ENCODE assay signal across 18 cellular contexts in the genomic region with DNA sequence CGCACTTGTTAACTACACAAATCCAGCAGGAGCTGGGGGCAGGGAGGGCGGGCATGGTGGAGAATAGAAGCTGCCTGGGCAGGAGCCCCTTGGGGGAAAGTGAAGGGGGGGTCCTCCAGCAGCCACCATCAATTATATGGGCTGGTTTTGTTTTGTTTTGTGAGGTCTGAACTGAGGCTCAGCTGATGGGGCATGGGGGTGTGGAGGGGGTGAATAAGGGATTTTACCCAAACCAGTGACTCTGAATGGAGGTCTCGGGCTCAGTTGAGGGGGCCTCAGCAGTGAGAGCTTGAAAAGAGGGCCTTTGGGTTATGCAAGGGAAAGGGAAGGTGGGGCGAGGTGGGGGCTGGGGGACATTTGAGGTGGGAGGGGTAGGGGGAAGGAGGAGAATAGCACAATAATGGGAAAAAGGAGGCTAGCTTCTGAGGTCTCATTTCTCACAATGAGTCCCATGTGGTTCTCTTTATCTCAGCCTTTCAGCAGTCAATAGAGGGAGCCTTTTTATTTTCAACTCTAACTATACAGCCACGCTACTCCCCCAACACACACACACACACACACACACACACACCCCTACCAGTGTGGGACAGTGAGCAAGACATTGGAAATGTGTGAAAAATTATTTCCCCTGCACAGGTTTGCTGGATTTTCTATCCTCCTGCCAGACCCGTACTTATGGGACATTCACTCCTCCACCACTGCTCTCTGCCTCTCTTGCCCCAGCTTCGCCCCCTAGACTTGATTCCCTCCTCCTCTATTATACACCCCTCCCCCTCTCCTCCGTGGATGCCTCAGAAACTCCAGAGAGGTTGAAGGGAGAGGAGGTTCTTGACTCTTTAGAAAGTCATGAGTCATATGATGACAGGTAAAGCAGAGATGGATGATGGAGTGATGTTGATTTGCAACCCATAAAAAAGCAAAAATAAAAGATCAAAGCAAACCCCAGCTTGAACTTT.
A peak's percentile ranks its signal among the peaks of the same experiment; 100 is the strongest.
DNase-seq lines count a peak whose midpoint lies in the region; ATAC-seq, FAIRE-seq and TF ChIP-seq lines count a peak whose summit lies in the region.
"Had no signal": no experiment of that assay in that cellular context is flagged by ENCODE, and none has a peak within 500 bp of the region (broad histone marks: within the 10 kb centered on the region; RNA-seq: fewer than 3 reads in every experiment).

No MANE protein-coding gene starts in this region.

- H3K36me3 Mint-ChIP-seq in activated T-helper 2 cell treated with anti-CD3 and anti-CD28 coated beads, Interferon-gamma antibody, Interleukin-2, Interleukin-4, amounts not matched to agents 10 μg/mL and 5 μg/mL and 100 μg/mL, durations not matched to agents 14 hours and 24 hours and 36 hours (ENCODE audit: low read depth), result no peaks in the 10 kb centered on the region

- peak; percentile 13 for FAIRE-seq in A549 (lab: Jason Lieb, UNC)

- no peaks in the 10 kb centered on the region for H3K9me3 ChIP-seq in A549
- H3K9me3 ChIP-seq: esophagus muscularis mucosa, SJCRH30, suprapubic skin had no signal

- H3K4me3 Mint-ChIP-seq in activated T-helper 2 cell treated with anti-CD3 and anti-CD28 coated beads, Interferon-gamma antibody, Interleukin-2, Interleukin-4, amounts not matched to agents 10 μg/mL and 5 μg/mL and 100 μg/mL, durations not matched to agents 14 hours and 24 hours and 36 hours (ENCODE audit: low read depth), result no peak overlapping the region

- ATAC-seq in A549, result peak; percentile 77 to 86
- no peak for ATAC-seq in GM21717 (IDR thresholded peaks at IDR 0.05; ENCODE audit: unreplicated experiment)
- ATAC-seq: left ventricle myocardium superior had no signal

- no peak overlapping the region for H3K4me3 ChIP-seq in A549
- H3K4me3 ChIP-seq: coronary artery, esophagus muscularis mucosa, SJCRH30, suprapubic skin had no signal

- intact Hi-C loops in activated T-helper 2 cell treated with anti-CD3 and anti-CD28 coated beads, Interferon-gamma antibody, Interleukin-2, Interleukin-4, amounts not matched to agents 10 μg/mL and 5 μg/mL and 100 μg/mL, durations not matched to agents 14 hours and 24 hours and 36 hours (cut with micrococcal nuclease), result no loop called here

- H3K9me3 Mint-ChIP-seq in activated T-helper 2 cell treated with anti-CD3 and anti-CD28 coated beads, Interferon-gamma antibody, Interleukin-2, Interleukin-4, amounts not matched to agents 10 μg/mL and 5 μg/mL and 100 μg/mL, durations not matched to agents 14 hours and 24 hours and 36 hours, result no peaks in the 10 kb centered on the region

- peak overlapping the region; percentile 0 to 85; a peak in 4 of 6 replicates for H3K27ac ChIP-seq in A549
- H3K27ac ChIP-seq: coronary artery, esophagus muscularis mucosa, SJCRH30, suprapubic skin had no signal

- peaks cover 9% of the 10 kb centered on the region for H3K4me1 Mint-ChIP-seq in activated T-helper 2 cell treated with anti-CD3 and anti-CD28 coated beads, Interferon-gamma antibody, Interleukin-2, Interleukin-4, amounts not matched to agents 10 μg/mL and 5 μg/mL and 100 μg/mL, durations not matched to agents 14 hours and 24 hours and 36 hours (ENCODE audit: low read depth)

- peak; percentile 17; the same call in 1 of the 3 replicates for TF ChIP-seq CTCF in A549 (IDR thresholded peaks at IDR 0.05)

- H3K4me1 ChIP-seq in A549, result peaks cover 28% of the 10 kb centered on the region

- H3K4me2 ChIP-seq in A549, result peak overlapping the region; percentile 44

- 52% methylated on average over 6 of the region's 8 CpGs for WGBS in A549 (ENCODE audit: missing lambda C conversion rate)

- POLR2A ChIA-PET in A549 (lab: Yijun Ruan, JAX), result no interaction called here

- no peak for TF ChIP-seq POLR2A in A549 (IDR thresholded peaks at IDR 0.05; ENCODE audit: low read length)

- CTCF ChIA-PET in A549 (lab: Yijun Ruan, JAX), result interaction anchor here (0.5 to 2.4 kb wide), 9 partner anchors 11 to 202 kb away, joined by 3 to 8 read pairs (median 3); no protein-coding TSS in a partner anchor

- TF ChIP-seq EP300 in A549 (IDR thresholded peaks at IDR 0.05), result peak in 1 of 2 experiments; percentile 38; a peak in 2 of 5 replicates

- DNase-seq in A549 (ENCODE audit: low read depth in 1 of 2, low spot score in 1 of 2), result peak; percentile 38 to 62
- peak; percentile 33 for DNase-seq in HT-29 (ENCODE audit: low spot score)
- no peak for DNase-seq in activated T-helper 2 cell treated with anti-CD3 and anti-CD28 coated beads, Interferon-gamma antibody, Interleukin-2, Interleukin-4, amounts not matched to agents 10 μg/mL and 5 μg/mL and 100 μg/mL, durations not matched to agents 14 hours and 24 hours and 36 hours (ENCODE audit: low spot score)
- DNase-seq in iPS-NIHi11 (ENCODE audit: low spot score), result peak; percentile 37
- no peak for DNase-seq in COLO829 (ENCODE audit: low spot score)
- no peak for DNase-seq in AG08395 (ENCODE audit: low spot score)
- no peak for DNase-seq in glomerular visceral epithelial cell (ENCODE audit: extremely low spot score)
- DNase-seq: activated CD4-positive, alpha-beta T cell treated with anti-CD3 and anti-CD28 coated beads, Interleukin-2, amount 50 U/mL, for 4 hours; activated T-cell treated with anti-CD3 and anti-CD28 coated beads, Interleukin-2, amount 50 U/mL, for 48 hours; left ventricle myocardium superior; NCI-H1092; NCI-H2171 treated with DMSO at 0.1 percent for 48 hours; SJCRH30; T1000 had no signal

- H3K27ac Mint-ChIP-seq in activated T-helper 2 cell treated with anti-CD3 and anti-CD28 coated beads, Interferon-gamma antibody, Interleukin-2, Interleukin-4, amounts not matched to agents 10 μg/mL and 5 μg/mL and 100 μg/mL, durations not matched to agents 14 hours and 24 hours and 36 hours, result peak overlapping the region; percentile 34

- TF ChIP-seq RAD21 in A549 (conservative IDR thresholded peaks at IDR 0.05 in 1 of 2, IDR thresholded peaks at IDR 0.05 in 1 of 2), result peak in 1 of 2 experiments; percentile 38; a peak in 3 of 5 replicates

- no peaks in the 10 kb centered on the region for H3K27me3 Mint-ChIP-seq in activated T-helper 2 cell treated with anti-CD3 and anti-CD28 coated beads, Interferon-gamma antibody, Interleukin-2, Interleukin-4, amounts not matched to agents 10 μg/mL and 5 μg/mL and 100 μg/mL, durations not matched to agents 14 hours and 24 hours and 36 hours (ENCODE audit: low read depth)

TF ChIP-seq in A549, 52 proteins besides CTCF, POLR2A, EP300 and RAD21:
- peak in 1 of 2 experiments; percentile 51; a peak in 3 of 5 replicates for TF ChIP-seq JUN (IDR thresholded peaks at IDR 0.05)
- peak; percentile 52 for TF ChIP-seq GATA3 (IDR thresholded peaks at IDR 0.05; ENCODE audit: borderline replicate concordance)
- peak; percentile 45 for TF ChIP-seq JUNB (IDR thresholded peaks at IDR 0.05)
- no peak for TF ChIP-seq FOSL2 (IDR thresholded peaks at IDR 0.05)
- peak; percentile 42; the same call in 1 of the 2 replicates for TF ChIP-seq FOSL2 (CRISPR knock-in tag; IDR thresholded peaks at IDR 0.05)
- no peak for TF ChIP-seq FOSB (CRISPR knock-in tag; IDR thresholded peaks at IDR 0.05)

Comparison
In these comparisons a context has a peak if more than half of its experiments do, and no peak if none do; other contexts are left out.
1. DNase-seq: peak in A549 (2 of 2), HT-29 (single experiment) and iPS-NIHi11 (single experiment); none in activated T-helper 2 cell treated with anti-CD3 and anti-CD28 coated beads, Interferon-gamma antibody, Interleukin-2, Interleukin-4, amounts not matched to agents 10 μg/mL and 5 μg/mL and 100 μg/mL, durations not matched to agents 14 hours and 24 hours and 36 hours (single experiment), COLO829 (single experiment), AG08395 (single experiment) and glomerular visceral epithelial cell (single experiment).